In the genomic region with DNA sequence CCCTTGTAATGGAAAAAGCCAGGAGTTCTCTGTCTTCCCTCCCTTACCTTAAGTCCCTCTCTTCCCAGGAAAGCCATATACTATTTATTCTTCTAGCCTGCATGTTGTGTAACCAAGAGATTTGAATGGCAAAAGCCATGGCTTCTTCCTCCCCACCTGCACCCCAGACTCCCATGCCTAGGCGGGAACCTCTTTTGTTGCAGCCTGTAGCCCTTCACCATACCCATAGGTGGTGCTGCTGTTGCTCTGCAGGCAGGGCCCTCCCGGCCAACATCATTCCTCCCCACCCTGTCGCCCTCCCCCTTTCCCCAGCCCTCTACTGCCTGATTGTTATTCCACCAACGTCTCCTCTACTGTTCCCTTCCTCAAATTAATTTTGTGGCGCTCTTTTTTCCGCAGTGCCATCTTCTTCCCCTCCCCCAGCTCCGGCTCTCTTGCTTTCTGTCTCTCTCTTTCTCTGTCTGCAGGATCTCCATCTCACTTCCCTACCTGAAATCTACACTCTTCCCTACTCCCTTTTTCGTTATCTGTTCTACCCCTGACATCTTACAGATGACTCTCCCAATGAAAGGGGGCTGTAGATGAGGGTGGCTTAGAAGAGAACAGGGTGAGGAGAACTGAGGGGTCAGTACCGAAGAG, we compare ENCODE assay signal across 1 cellular context.
TF ChIP-seq lines count a peak whose summit lies in the region.

No MANE protein-coding gene starts in this region.

TF ChIP-seq in GM23338, 12 proteins besides CTCF, POLR2A, EP300 and RAD21 (continued from another document):
- TF ChIP-seq, protein P1, sequence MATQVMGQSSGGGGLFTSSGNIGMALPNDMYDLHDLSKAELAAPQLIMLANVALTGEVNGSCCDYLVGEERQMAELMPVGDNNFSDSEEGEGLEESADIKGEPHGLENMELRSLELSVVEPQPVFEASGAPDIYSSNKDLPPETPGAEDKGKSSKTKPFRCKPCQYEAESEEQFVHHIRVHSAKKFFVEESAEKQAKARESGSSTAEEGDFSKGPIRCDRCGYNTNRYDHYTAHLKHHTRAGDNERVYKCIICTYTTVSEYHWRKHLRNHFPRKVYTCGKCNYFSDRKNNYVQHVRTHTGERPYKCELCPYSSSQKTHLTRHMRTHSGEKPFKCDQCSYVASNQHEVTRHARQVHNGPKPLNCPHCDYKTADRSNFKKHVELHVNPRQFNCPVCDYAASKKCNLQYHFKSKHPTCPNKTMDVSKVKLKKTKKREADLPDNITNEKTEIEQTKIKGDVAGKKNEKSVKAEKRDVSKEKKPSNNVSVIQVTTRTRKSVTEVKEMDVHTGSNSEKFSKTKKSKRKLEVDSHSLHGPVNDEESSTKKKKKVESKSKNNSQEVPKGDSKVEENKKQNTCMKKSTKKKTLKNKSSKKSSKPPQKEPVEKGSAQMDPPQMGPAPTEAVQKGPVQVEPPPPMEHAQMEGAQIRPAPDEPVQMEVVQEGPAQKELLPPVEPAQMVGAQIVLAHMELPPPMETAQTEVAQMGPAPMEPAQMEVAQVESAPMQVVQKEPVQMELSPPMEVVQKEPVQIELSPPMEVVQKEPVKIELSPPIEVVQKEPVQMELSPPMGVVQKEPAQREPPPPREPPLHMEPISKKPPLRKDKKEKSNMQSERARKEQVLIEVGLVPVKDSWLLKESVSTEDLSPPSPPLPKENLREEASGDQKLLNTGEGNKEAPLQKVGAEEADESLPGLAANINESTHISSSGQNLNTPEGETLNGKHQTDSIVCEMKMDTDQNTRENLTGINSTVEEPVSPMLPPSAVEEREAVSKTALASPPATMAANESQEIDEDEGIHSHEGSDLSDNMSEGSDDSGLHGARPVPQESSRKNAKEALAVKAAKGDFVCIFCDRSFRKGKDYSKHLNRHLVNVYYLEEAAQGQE (IDR thresholded peaks at IDR 0.05; ENCODE audit: unreplicated experiment) = peak; percentile 38
- TF ChIP-seq STAT1 (IDR thresholded peaks at IDR 0.05; ENCODE audit: unreplicated experiment) = no peak
